In the genomic region with DNA sequence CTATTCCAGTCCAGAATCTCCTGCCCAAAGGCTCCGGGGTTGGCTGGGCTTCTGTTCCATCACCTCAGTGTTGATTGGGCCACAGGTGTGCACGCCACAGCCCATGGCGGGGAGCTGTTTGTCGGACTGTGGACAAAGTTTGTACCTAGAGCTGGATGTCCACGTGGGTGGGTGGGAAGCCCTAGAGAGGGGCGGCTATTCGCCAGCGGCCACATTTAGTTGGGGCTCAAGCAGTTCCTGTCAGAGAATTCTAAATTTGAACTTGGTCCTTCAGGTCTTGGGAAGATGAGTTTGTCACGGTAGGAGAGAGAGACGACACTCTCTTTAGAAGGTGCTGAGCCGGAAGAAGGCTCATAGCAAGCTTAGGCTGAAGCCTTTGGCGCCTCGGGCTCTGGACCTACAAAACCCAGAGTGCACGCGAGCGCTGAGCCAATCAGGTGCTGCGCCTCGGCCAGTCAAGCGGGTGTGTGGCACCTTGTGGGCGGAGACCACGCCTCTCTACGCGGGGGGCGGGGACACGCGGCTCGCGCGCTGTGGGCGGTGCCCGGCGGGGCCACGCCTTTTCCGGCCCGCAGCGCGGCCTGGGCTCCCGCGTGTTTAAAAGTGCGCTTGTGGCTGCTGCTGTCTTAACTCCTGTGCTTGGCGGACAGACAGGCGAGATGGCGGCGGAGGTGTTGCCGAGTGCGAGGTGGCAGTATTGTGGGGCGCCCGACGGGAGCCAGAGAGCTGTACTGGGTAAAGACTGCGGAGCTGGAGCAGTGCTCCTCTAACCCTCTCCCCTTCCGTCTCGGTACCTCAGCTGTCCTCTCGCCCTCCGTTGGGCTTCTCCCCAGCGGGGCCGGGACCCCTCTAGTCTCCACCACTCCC, we compare ENCODE assay signal across 8 cellular contexts. TPM values are rescaled to one million over a fixed set of nuclear protein-coding genes. Genes with fewer than 3 reads are reported as not detected.
DNase-seq lines count a peak whose midpoint lies in the region; ATAC-seq, FAIRE-seq and TF ChIP-seq lines count a peak whose summit lies in the region.

A gene with protein sequence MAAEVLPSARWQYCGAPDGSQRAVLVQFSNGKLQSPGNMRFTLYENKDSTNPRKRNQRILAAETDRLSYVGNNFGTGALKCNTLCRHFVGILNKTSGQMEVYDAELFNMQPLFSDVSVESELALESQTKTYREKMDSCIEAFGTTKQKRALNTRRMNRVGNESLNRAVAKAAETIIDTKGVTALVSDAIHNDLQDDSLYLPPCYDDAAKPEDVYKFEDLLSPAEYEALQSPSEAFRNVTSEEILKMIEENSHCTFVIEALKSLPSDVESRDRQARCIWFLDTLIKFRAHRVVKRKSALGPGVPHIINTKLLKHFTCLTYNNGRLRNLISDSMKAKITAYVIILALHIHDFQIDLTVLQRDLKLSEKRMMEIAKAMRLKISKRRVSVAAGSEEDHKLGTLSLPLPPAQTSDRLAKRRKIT (plus strand): TSS at position 560 of the 867 bp plus-strand sequence. CDS start 100 bp downstream, at position 660.

- peak within 1 kb of the TSS; percentile 34 for H2AFZ ChIP-seq in HepG2 (ENCODE audit: low read length)

- peak within 1 kb of the TSS; percentile 86 for H3K9ac ChIP-seq in HepG2 (ENCODE audit: insufficient read depth, low read depth, low read length)

- H4K20me1 ChIP-seq in HepG2 (ENCODE audit: insufficient read depth, low read length) = no peaks in the 10 kb centered on the region

- no TSS peak for BruUV-seq in HepG2 (replicated peaks; lab: Mats Ljungman, UMichigan)

- TF ChIP-seq CTCF in CD14-positive monocyte (IDR thresholded peaks at IDR 0.05) (no peak), HepG2 (CRISPR knock-in tag; IDR thresholded peaks at IDR 0.05) (peak; percentile 41)

- H3K4me3 Mint-ChIP-seq in CD14-positive monocyte = peak within 1 kb of the TSS; percentile 88 to 93
- peak within 1 kb of the TSS; percentile 92 for H3K4me3 Mint-ChIP-seq in dendritic cell treated with granulocyte-macrophage colony-stimulating factor and Interleukin-4, amounts not matched to agents 40 ng/mL and 50 ng/mL, for 4 days

- DNase-seq in CD14-positive monocyte (ENCODE audit: low spot score) (peak; percentile 90), NCI-H748 treated with DMSO at 0.1 percent for 48 hours (lab: John Stamatoyannopoulos, UW) (peak; percentile 93), HepG2 (ENCODE audit: low spot score) (peak; percentile 92)
- DNase-seq in activated CD4-positive, alpha-beta T cell treated with anti-CD3 and anti-CD28 coated beads, Interleukin-2, amount 50 U/mL, for 24 hours (ENCODE audit: low read depth in 1 of 2, low spot score in 1 of 2) = peak; percentile 95 to 98
- DNase-seq in stimulated activated CD4-positive, alpha-beta T cell treated with anti-CD3 and anti-CD28 coated beads, Interleukin-2, amount 100 ng/mL, for 48 hours = peak; percentile 95 to 98

- in situ Hi-C loops in HepG2 (cut with HindIII; ENCODE audit: extremely low pct_ligation_motif_present, low pct_unique_long_range_greater_than_20kb) = loop anchor here (10.0 to 25.0 kb wide), 4 partner anchors 252 to 877 kb away; partner anchors contain the start of gene SLC25A51

- FAIRE-seq in HepG2 (lab: Jason Lieb, UNC) = peak; percentile 71

- ATAC-seq in GM19395 (IDR thresholded peaks at IDR 0.05; ENCODE audit: unreplicated experiment) (peak; percentile 97), HG03558 (IDR thresholded peaks at IDR 0.05; ENCODE audit: extremely low read depth, unreplicated experiment) (peak; percentile 93), HepG2 (peak; percentile 95)

- TF ChIP-seq RAD21 in HepG2 (CRISPR knock-in tag; IDR thresholded peaks at IDR 0.05) = no peak

- H3K27me3 Mint-ChIP-seq in CD14-positive monocyte (ENCODE audit: low read depth in 3 of 3) = peaks cover 4 to 10% (median 5%) of the 10 kb centered on the region in 3 donors
- peaks cover 6% of the 10 kb centered on the region for H3K27me3 Mint-ChIP-seq in dendritic cell treated with granulocyte-macrophage colony-stimulating factor and Interleukin-4, amounts not matched to agents 40 ng/mL and 50 ng/mL, for 4 days

- intact Hi-C loops in CD14-positive monocyte (cut with micrococcal nuclease) (loop anchor here (2.0 to 10.0 kb wide), 6 partner anchors 19 to 419 kb away; partner anchors contain the start of genes DCAF10 (in 1 of the 2), GRHPR (in 1 of the 2), SLC25A51 (in 1 of the 2) and ZBTB5 (in 1 of the 2)), HepG2 (cut with micrococcal nuclease; ENCODE audit: unreplicated experiment) (loop anchor here (5.0 to 10.0 kb wide), 3 partner anchors 107 to 417 kb away; partner anchors contain the start of genes EXOSC3, SLC25A51 and TOMM5)
- intact Hi-C loops in dendritic cell treated with granulocyte-macrophage colony-stimulating factor and Interleukin-4, amounts not matched to agents 40 ng/mL and 50 ng/mL, for 4 days (cut with micrococcal nuclease) = loop anchor here (1.0 to 5.0 kb wide), 4 partner anchors 20 to 267 kb away; partner anchors contain the start of genes GRHPR, TOMM5, TRMT10B and ZBTB5

- H3K4me1 Mint-ChIP-seq in CD14-positive monocyte = peaks cover 23% of the 10 kb centered on the region
- H3K4me1 Mint-ChIP-seq in dendritic cell treated with granulocyte-macrophage colony-stimulating factor and Interleukin-4, amounts not matched to agents 40 ng/mL and 50 ng/mL, for 4 days (ENCODE audit: low read depth) = peaks cover 35% of the 10 kb centered on the region

- H3K9me3 ChIP-seq in HepG2 (ENCODE audit: low read length) = no peaks in the 10 kb centered on the region

- H3K4me3 ChIP-seq in HepG2 (replicated peaks in 1 of 3; ENCODE audit: insufficient read depth in 1 of 3, low read depth in 2 of 3, low read length in 3 of 3) = peak within 1 kb of the TSS; percentile 79 to 86 (median 82)

- H3K27ac Mint-ChIP-seq in CD14-positive monocyte = peak within 1 kb of the TSS; percentile 57 to 92 (median 74)
- H3K27ac Mint-ChIP-seq in dendritic cell treated with granulocyte-macrophage colony-stimulating factor and Interleukin-4, amounts not matched to agents 40 ng/mL and 50 ng/mL, for 4 days = peak within 1 kb of the TSS; percentile 86

- peaks cover 2 to 20% of the 10 kb centered on the region in 2 experiments; a peak in 4 of 5 replicates for H3K36me3 ChIP-seq in HepG2 (replicated peaks in 1 of 2; ENCODE audit: control insufficient read depth in 1 of 2, insufficient read depth in 2 of 2, low read length in 2 of 2)

- H3K4me1 ChIP-seq in HepG2 (ENCODE audit: insufficient read depth, low read length) = peaks cover 52% of the 10 kb centered on the region

- peak within 1 kb of the TSS; percentile 84 for H3K27ac ChIP-seq in HepG2 (ENCODE audit: extremely low read length, insufficient read depth, low read length)

- POLR2A ChIA-PET in HepG2 (lab: Yijun Ruan, JAX) = interaction anchor here (0.7 to 2.5 kb wide), 11 partner anchors 10 to 423 kb away, joined by 3 to 18 read pairs (median 6); partner anchors contain the start of genes EXOSC3, GRHPR, SLC25A51 and TOMM5

- peak within 1 kb of the TSS; percentile 75 for H3K4me2 ChIP-seq in HepG2 (ENCODE audit: low read depth, low read length)

- TF ChIP-seq POLR2A in HepG2 (IDR thresholded peaks at IDR 0.05; ENCODE audit: insufficient read depth in 1 of 2, low read depth in 2 of 2, low read length in 2 of 2) = peak; percentile 88 to 91

- H3K9me3 Mint-ChIP-seq in CD14-positive monocyte = no peaks in the 10 kb centered on the region
- no peaks in the 10 kb centered on the region for H3K9me3 Mint-ChIP-seq in dendritic cell treated with granulocyte-macrophage colony-stimulating factor and Interleukin-4, amounts not matched to agents 40 ng/mL and 50 ng/mL, for 4 days

- peaks cover 13 to 21% of the 10 kb centered on the region in 2 donors for H3K36me3 Mint-ChIP-seq in CD14-positive monocyte
- peaks cover 40% of the 10 kb centered on the region for H3K36me3 Mint-ChIP-seq in dendritic cell treated with granulocyte-macrophage colony-stimulating factor and Interleukin-4, amounts not matched to agents 40 ng/mL and 50 ng/mL, for 4 days (ENCODE audit: low read depth)

- peaks cover 20% of the 10 kb centered on the region for H3K79me2 ChIP-seq in HepG2 (ENCODE audit: insufficient read depth, low read length)

- TF ChIP-seq EP300 in HepG2 (IDR thresholded peaks at IDR 0.05; ENCODE audit: low read depth in 2 of 2, low read length in 2 of 2) = no peak
- TF ChIP-seq EP300 in HepG2 (CRISPR knock-in tag; IDR thresholded peaks at IDR 0.05; ENCODE audit: borderline replicate concordance) = no peak

- WGBS in HepG2 (ENCODE audit: low lambda C conversion rate) = 1% methylated on average over 13 of the region's 56 CpGs

- H3K27me3 ChIP-seq in HepG2 (ENCODE audit: control insufficient read depth in 1 of 2, insufficient read depth in 2 of 2, low read length in 2 of 2) = no peaks in the 10 kb centered on the region; a peak in 1 of 5 replicates

- CTCF ChIA-PET in HepG2 (lab: Yijun Ruan, JAX; ENCODE audit: low intra/inter-chr PET ratio, low total read pairs) = no interaction called here

TF ChIP-seq in HepG2, 621 proteins besides CTCF, POLR2A, EP300 and RAD21 (continues in another document):
- TF ChIP-seq ZSCAN30 (CRISPR knock-in tag; IDR thresholded peaks at IDR 0.05) (no peak), BRCA1 (CRISPR knock-in tag; IDR thresholded peaks at IDR 0.05) (no peak), KAT2B (IDR thresholded peaks at IDR 0.05; ENCODE audit: borderline replicate concordance, low read depth, low read length) (no peak)

RNA-seq across cellular contexts. Expression of the gene that starts here (rescaled TPM):
- polyA plus RNA-seq in CD14-positive monocyte (1 to 10 TPM; 2.3 to 2.4 TPM), HepG2 (2011; rRNA removed) (18.9 and 23.0 TPM in 2 replicates)
- total RNA-seq in HepG2 (2016; rRNA removed; fragmentation: Illumina TruSeq; extraction: Trizol) = 37.8 and 49.1 TPM in 2 replicates
- 12.6 and 13.7 TPM in 2 replicates for total RNA-seq in HepG2 (2016; cell fraction: cytosol; rRNA removed; fragmentation: Illumina TruSeq; extraction: Trizol; ENCODE audit: low read depth)
- total RNA-seq in HepG2 (2016; cell fraction: insoluble cytoplasmic fraction; rRNA removed; fragmentation: Illumina TruSeq; extraction: Trizol) = 35.7 and 42.1 TPM in 2 replicates
- total RNA-seq in HepG2 (2016; cell fraction: membrane; rRNA removed; fragmentation: Illumina TruSeq; extraction: Trizol) = 24.4 and 28.3 TPM in 2 replicates
- total RNA-seq in HepG2 (2016; cell fraction: nucleus; rRNA removed; fragmentation: Illumina TruSeq; extraction: Trizol) = 19.5 and 22.1 TPM in 2 replicates
- 16.9 and 20.6 TPM in 2 replicates for polyA plus RNA-seq in HepG2 (2011; cell fraction: cytosol; rRNA removed)
- polyA plus RNA-seq in HepG2 (2011; cell fraction: nucleus; rRNA removed) = 6.3 and 8.5 TPM in 2 replicates
- 15.5 and 19.9 TPM in 2 replicates for polyA plus RNA-seq in HepG2 (2012)
- 9.5 and 9.6 TPM in 2 replicates for polyA plus RNA-seq in HepG2 (2016; cell fraction: cytosol; fragmentation: Illumina TruSeq; extraction: Trizol; ENCODE audit: low read depth)
- polyA plus RNA-seq in HepG2 (2016; cell fraction: insoluble cytoplasmic fraction; fragmentation: Illumina TruSeq; extraction: Trizol; ENCODE audit: low read depth) = 31.1 and 31.2 TPM in 2 replicates
- 16.1 and 18.2 TPM in 2 replicates for polyA plus RNA-seq in HepG2 (2016; cell fraction: membrane; fragmentation: Illumina TruSeq; extraction: Trizol; ENCODE audit: low read depth)
- 16.7 and 17.8 TPM in 2 replicates for polyA plus RNA-seq in HepG2 (2016; cell fraction: nucleus; fragmentation: Illumina TruSeq; extraction: Trizol; ENCODE audit: insufficient read depth, low read depth)
- 17.1 and 37.9 TPM in 2 replicates for polyA minus RNA-seq in HepG2 (2011; rRNA and poly(A)+ RNA removed; ENCODE audit: low replicate concordance)
- polyA minus RNA-seq in HepG2 (2011; cell fraction: cytosol; rRNA and poly(A)+ RNA removed) = 14.0 and 14.2 TPM in 2 replicates
- 17.8 and 20.8 TPM in 2 replicates for polyA minus RNA-seq in HepG2 (2011; cell fraction: nucleus; rRNA and poly(A)+ RNA removed)

Comparison
In these comparisons a context has a peak if more than half of its experiments do, and no peak if none do; other contexts are left out.
1. Peak in every context shown above with its lines: DNase-seq, ATAC-seq, H3K4me3 ChIP-seq and H3K27ac ChIP-seq.